In the genomic region with DNA sequence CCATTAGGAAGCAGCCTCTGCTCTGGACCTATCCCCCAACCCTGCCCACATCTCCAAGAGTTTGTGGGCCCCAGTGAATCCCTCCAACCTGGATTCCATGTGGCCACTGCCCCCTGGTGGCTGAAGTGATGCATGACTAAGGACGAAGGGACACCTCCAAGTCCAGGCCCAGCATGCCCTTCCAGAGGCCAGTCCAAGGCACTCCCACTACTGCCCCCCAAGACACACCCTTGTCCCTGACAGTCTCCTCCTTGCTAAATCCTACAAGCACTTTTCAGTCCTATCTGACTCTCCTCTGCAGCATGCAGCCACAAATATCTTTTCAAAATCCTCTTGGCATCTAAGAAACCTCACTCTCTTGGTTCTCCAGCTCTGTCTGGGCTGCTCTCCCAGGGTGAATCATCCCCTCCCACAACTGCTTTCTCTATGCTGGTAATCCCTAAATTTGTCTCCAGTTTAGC, we compare ENCODE assay signal across 8 cellular contexts. TPM values are rescaled to one million over a fixed set of nuclear protein-coding genes. Genes with fewer than 3 reads are reported as not detected.
DNase-seq lines count a peak whose midpoint lies in the region; ATAC-seq lines count a peak whose summit lies in the region.

No MANE protein-coding gene starts in this region.

- peak; percentile 89 for DNase-seq in G401 (ENCODE audit: low spot score)
- DNase-seq in NAMALWA (ENCODE audit: low spot score): peak; percentile 79
- peak; percentile 80 for DNase-seq in SW480 (ENCODE audit: low spot score)
- peak; percentile 43 for DNase-seq in activated naive CD8-positive, alpha-beta T cell treated with anti-CD3 and anti-CD28 coated beads, Interleukin-2, amount 50 U/mL, for 16 hours (ENCODE audit: low read depth, low spot score)
- peak; percentile 78 for DNase-seq in left cardiac atrium
- peak; percentile 51 for DNase-seq in renal cortical epithelial cell (ENCODE audit: low read depth)

- in situ Hi-C loops in G401 (cut with HindIII; ENCODE audit: low sequenced_read_pairs): no loop called here

- intact Hi-C loops in left cardiac atrium (cut with DNase I): loop anchor here (5.0 kb wide), 3 partner anchors 47 to 77 kb away; partner anchors contain the start of gene POU2F2 (in 1 of the 2)

- ATAC-seq in left cardiac atrium (peak; percentile 77 to 90), HG02588 (IDR thresholded peaks at IDR 0.05; ENCODE audit: unreplicated experiment) (no peak), HG03095 (IDR thresholded peaks at IDR 0.05; ENCODE audit: unreplicated experiment) (no peak)

RNA-seq across cellular contexts. Expression of gene DEDD2, which starts 33.0 kb away (rescaled TPM):
- total RNA-seq in G401 (2014; rRNA removed; shearing (Covaris generic)): 41.1 and 52.0 TPM in 2 replicates
- total RNA-seq in left cardiac atrium: 10 to 100 TPM; 10.7 to 17.6 TPM
- total RNA-seq in renal cortical epithelial cell: 17.9 and 25.2 TPM in 2 replicates

RNA-seq across cellular contexts. Expression of gene ZNF526, which starts 35.7 kb away (rescaled TPM):
- total RNA-seq in G401 (2014; rRNA removed; shearing (Covaris generic)): 7.9 and 13.6 TPM in 2 replicates
- total RNA-seq in left cardiac atrium (1 to 10 TPM; 5.1 to 6.6 TPM), renal cortical epithelial cell (7.1 and 11.4 TPM in 2 replicates)

RNA-seq across cellular contexts. Expression of gene POU2F2, which starts 52.2 kb away (rescaled TPM):
- not detected in 2 replicates for total RNA-seq in G401 (2014; rRNA removed; shearing (Covaris generic))
- 1 to 10 TPM; 1.1 to 1.2 TPM for total RNA-seq in left cardiac atrium
- total RNA-seq in renal cortical epithelial cell: 0.25 TPM in 1 of 2 replicates, not detected in the other

RNA-seq across cellular contexts. Expression of gene GSK3A, which starts 58.0 kb away (rescaled TPM):
- 30.0 and 37.1 TPM in 2 replicates for total RNA-seq in G401 (2014; rRNA removed; shearing (Covaris generic))
- total RNA-seq in left cardiac atrium (10 to 100 TPM; 31.7 to 34.4 TPM), renal cortical epithelial cell (12.9 and 44.8 TPM in 2 replicates)

Comparison
In these comparisons a context has a peak if more than half of its experiments do, and no peak if none do; other contexts are left out.
1. ATAC-seq: peak in left cardiac atrium (2 of 2); none in HG02588 (single experiment) and HG03095 (single experiment).
2. Peak in every context shown above with its lines, with median percentiles within 50 percentile points of each other: DNase-seq.